Comparison of ENCODE assay signal across 9 cellular contexts in genomic region chr6:143549630-143550268, GRCh38. TPM values are rescaled to one million over a fixed set of nuclear protein-coding genes. Genes with fewer than 3 reads are reported as not detected.
DNase-seq lines count a peak whose midpoint lies in the region; ATAC-seq, FAIRE-seq and TF ChIP-seq lines count a peak whose summit lies in the region.
"Had no signal": no experiment of that assay in that cellular context is flagged by ENCODE, and none has a peak within 500 bp of the region (broad histone marks: within the 10 kb centered on the region; RNA-seq: fewer than 3 reads in every experiment).

No MANE protein-coding gene starts in this region.

- H2AFZ ChIP-seq in OCI-LY3 (ENCODE audit: low read depth, low read length): no peak overlapping the region
- no peak overlapping the region for H2AFZ ChIP-seq in HepG2 (ENCODE audit: low read length)

- H3K4me1 ChIP-seq in OCI-LY3 (ENCODE audit: low read length) (peaks cover 95% of the 10 kb centered on the region), HepG2 (ENCODE audit: insufficient read depth, low read length) (peaks cover 25% of the 10 kb centered on the region)

- FAIRE-seq in HepG2 (lab: Jason Lieb, UNC): no peak
- no peak for FAIRE-seq in RCC 7860 (lab: Jason Lieb, UNC)

- WGBS in HepG2 (ENCODE audit: low lambda C conversion rate): 69% methylated on average over 7 of the region's 7 CpGs

- no TSS peak for BruUV-seq in HepG2 (replicated peaks; lab: Mats Ljungman, UMichigan)

- in situ Hi-C loops in HepG2 (cut with HindIII; ENCODE audit: extremely low pct_ligation_motif_present, low pct_unique_long_range_greater_than_20kb): no loop called here

- no peak for TF ChIP-seq POLR2A in HepG2 (IDR thresholded peaks at IDR 0.05; ENCODE audit: insufficient read depth in 1 of 2, low read depth in 2 of 2, low read length in 2 of 2)

- H3K36me3 ChIP-seq in OCI-LY3 (replicated peaks; ENCODE audit: low read depth, low read length) (peaks cover 4% of the 10 kb centered on the region), HepG2 (replicated peaks in 1 of 2; ENCODE audit: control insufficient read depth in 1 of 2, insufficient read depth in 2 of 2, low read length in 2 of 2) (no peaks in the 10 kb centered on the region)

- intact Hi-C loops in HepG2 (cut with micrococcal nuclease; ENCODE audit: unreplicated experiment): no loop called here

- H3K4me3 ChIP-seq in OCI-LY3 (ENCODE audit: low read length) (peak overlapping the region; percentile 2; the same call in 1 of the 2 replicates), epithelial cell of esophagus (ENCODE audit: low read length) (no peak overlapping the region), HepG2 (replicated peaks in 1 of 3; ENCODE audit: insufficient read depth in 1 of 3, low read depth in 2 of 3, low read length in 3 of 3) (no peak overlapping the region)

- CTCF ChIA-PET in HepG2 (lab: Yijun Ruan, JAX; ENCODE audit: low intra/inter-chr PET ratio, low total read pairs): no interaction called here

- peak; percentile 66 for ATAC-seq in GM18508 (IDR thresholded peaks at IDR 0.05; ENCODE audit: insufficient read depth, unreplicated experiment)
- peak; percentile 69 for ATAC-seq in HG02623 (IDR thresholded peaks at IDR 0.05; ENCODE audit: unreplicated experiment)
- no peak for ATAC-seq in HepG2

- no peaks in the 10 kb centered on the region for H3K27me3 ChIP-seq in OCI-LY3 (ENCODE audit: low read depth, low read length)
- no peaks in the 10 kb centered on the region for H3K27me3 ChIP-seq in HepG2 (ENCODE audit: control insufficient read depth in 1 of 2, insufficient read depth in 2 of 2, low read length in 2 of 2)

- POLR2A ChIA-PET in HepG2 (lab: Yijun Ruan, JAX): interaction anchor here (1.0 to 1.3 kb wide), 2 partner anchors 13 to 39 kb away, joined by 3 read pairs; no protein-coding TSS in a partner anchor

- TF ChIP-seq RAD21 in HepG2 (CRISPR knock-in tag; IDR thresholded peaks at IDR 0.05): no peak

- no peak for TF ChIP-seq EP300 in HepG2 (IDR thresholded peaks at IDR 0.05; ENCODE audit: low read depth in 2 of 2, low read length in 2 of 2)
- no peak for TF ChIP-seq EP300 in HepG2 (CRISPR knock-in tag; IDR thresholded peaks at IDR 0.05; ENCODE audit: borderline replicate concordance)

- DNase-seq in epithelial cell of esophagus (ENCODE audit: low read depth): peak; percentile 97
- no peak for DNase-seq in HepG2 (ENCODE audit: low spot score)
- DNase-seq in NCI-H1092 (lab: John Stamatoyannopoulos, UW): no peak
- DNase-seq in RCC 7860 (ENCODE audit: low spot score): no peak
- DNase-seq in AG20443 (ENCODE audit: low spot score): no peak
- DNase-seq: DMS79 had no signal

- H3K9ac ChIP-seq in OCI-LY3 (ENCODE audit: low read length): peak overlapping the region; percentile 49; the same call in 1 of the 2 replicates
- H3K9ac ChIP-seq in HepG2 (ENCODE audit: insufficient read depth, low read depth, low read length): no peak overlapping the region

- TF ChIP-seq CTCF in OCI-LY3 (IDR thresholded peaks at IDR 0.05; ENCODE audit: low read depth, low read length): no peak
- no peak for TF ChIP-seq CTCF in epithelial cell of esophagus (IDR thresholded peaks at IDR 0.05; ENCODE audit: insufficient read depth, low read depth, low read length, missing control alignments)
- no peak for TF ChIP-seq CTCF in HepG2 (CRISPR knock-in tag; IDR thresholded peaks at IDR 0.05)

- H3K79me2 ChIP-seq in OCI-LY3 (ENCODE audit: low read length): peaks cover 97% of the 10 kb centered on the region
- H3K79me2 ChIP-seq in HepG2 (ENCODE audit: insufficient read depth, low read length): no peaks in the 10 kb centered on the region

- no peaks in the 10 kb centered on the region for H3K9me3 ChIP-seq in OCI-LY3 (ENCODE audit: insufficient read depth, low read length)
- H3K9me3 ChIP-seq in HepG2 (ENCODE audit: low read length): no peaks in the 10 kb centered on the region

- H3K4me2 ChIP-seq in OCI-LY3 (ENCODE audit: low read length): peak overlapping the region; percentile 67
- H3K4me2 ChIP-seq in HepG2 (ENCODE audit: low read depth, low read length): no peak overlapping the region

- H3K27ac ChIP-seq in OCI-LY3 (ENCODE audit: low read length): peak overlapping the region; percentile 69
- no peak overlapping the region for H3K27ac ChIP-seq in HepG2 (ENCODE audit: extremely low read length, insufficient read depth, low read length)

- H4K20me1 ChIP-seq in OCI-LY3 (ENCODE audit: insufficient read depth, low read length) (no peaks in the 10 kb centered on the region), HepG2 (ENCODE audit: insufficient read depth, low read length) (no peaks in the 10 kb centered on the region)

TF ChIP-seq in HepG2, 621 proteins besides CTCF, POLR2A, EP300 and RAD21:
- no peak for TF ChIP-seq SRSF9 (IDR thresholded peaks at IDR 0.05; ENCODE audit: borderline replicate concordance, insufficient read depth, low read depth, low read length, poor library complexity, severe bottlenecking)
- no peak for TF ChIP-seq KDM6A (CRISPR knock-in tag; IDR thresholded peaks at IDR 0.05; ENCODE audit: low read depth)
- no peak for TF ChIP-seq ZNF451 (CRISPR knock-in tag; IDR thresholded peaks at IDR 0.05)

RNA-seq across cellular contexts. Expression of gene FUCA2, which starts 38.2 kb away (rescaled TPM):
- 60.9 and 144 TPM in 2 replicates for total RNA-seq in HepG2 (2016; rRNA removed; fragmentation: Illumina TruSeq; extraction: Trizol)
- total RNA-seq in HepG2 (2016; cell fraction: cytosol; rRNA removed; fragmentation: Illumina TruSeq; extraction: Trizol; ENCODE audit: low read depth): 23.5 and 26.4 TPM in 2 replicates
- 55.0 and 140 TPM in 2 replicates for total RNA-seq in HepG2 (2016; cell fraction: insoluble cytoplasmic fraction; rRNA removed; fragmentation: Illumina TruSeq; extraction: Trizol)
- total RNA-seq in HepG2 (2016; cell fraction: membrane; rRNA removed; fragmentation: Illumina TruSeq; extraction: Trizol): 36.8 and 44.6 TPM in 2 replicates
- total RNA-seq in HepG2 (2016; cell fraction: nucleus; rRNA removed; fragmentation: Illumina TruSeq; extraction: Trizol): 123 and 143 TPM in 2 replicates
- polyA plus RNA-seq in HepG2 (2011; rRNA removed): 63.3 and 87.4 TPM in 2 replicates
- polyA plus RNA-seq in HepG2 (2011; cell fraction: cytosol; rRNA removed): 54.5 and 64.8 TPM in 2 replicates
- polyA plus RNA-seq in HepG2 (2011; cell fraction: nucleus; rRNA removed): 27.1 and 30.2 TPM in 2 replicates
- polyA plus RNA-seq in HepG2 (2012): 72.3 and 89.4 TPM in 2 replicates
- polyA plus RNA-seq in HepG2 (2016; cell fraction: cytosol; fragmentation: Illumina TruSeq; extraction: Trizol; ENCODE audit: low read depth): 26.5 and 27.8 TPM in 2 replicates
- polyA plus RNA-seq in HepG2 (2016; cell fraction: insoluble cytoplasmic fraction; fragmentation: Illumina TruSeq; extraction: Trizol; ENCODE audit: low read depth): 56.4 and 62.4 TPM in 2 replicates
- polyA plus RNA-seq in HepG2 (2016; cell fraction: membrane; fragmentation: Illumina TruSeq; extraction: Trizol; ENCODE audit: low read depth): 30.3 and 34.9 TPM in 2 replicates
- polyA plus RNA-seq in HepG2 (2016; cell fraction: nucleus; fragmentation: Illumina TruSeq; extraction: Trizol; ENCODE audit: insufficient read depth, low read depth): 188 and 199 TPM in 2 replicates
- 29.0 and 29.5 TPM in 2 replicates for polyA minus RNA-seq in HepG2 (2011; rRNA and poly(A)+ RNA removed; ENCODE audit: low replicate concordance)
- polyA minus RNA-seq in HepG2 (2011; cell fraction: cytosol; rRNA and poly(A)+ RNA removed): 29.7 and 34.5 TPM in 2 replicates
- 28.2 and 30.0 TPM in 2 replicates for polyA minus RNA-seq in HepG2 (2011; cell fraction: nucleus; rRNA and poly(A)+ RNA removed)
